In genomic region chr12:79400481-79400880, GRCh38 we compare ENCODE assay signal across 16 cellular contexts.
A peak's percentile ranks its signal among the peaks of the same experiment; 100 is the strongest.
DNase-seq lines count a peak whose midpoint lies in the region; ATAC-seq, FAIRE-seq and TF ChIP-seq lines count a peak whose summit lies in the region.
"Had no signal": no experiment of that assay in that cellular context is flagged by ENCODE, and none has a peak within 500 bp of the region (broad histone marks: within the 10 kb centered on the region; RNA-seq: fewer than 3 reads in every experiment).

No MANE protein-coding gene starts in this region.

- CTCF ChIA-PET in A549 (lab: Yijun Ruan, JAX) = no interaction called here

- no peak overlapping the region for H3K4me3 ChIP-seq in A549
- no peak overlapping the region for H3K4me3 ChIP-seq in right lobe of liver
- H3K4me3 ChIP-seq: GM23248 had no signal

- DNase-seq in A549 (ENCODE audit: low read depth in 1 of 2, low spot score in 1 of 2) (no peak), COR-L47 (lab: John Stamatoyannopoulos, UW) (peak; percentile 85), NCI-H69 (lab: John Stamatoyannopoulos, UW) (peak; percentile 26), dermis blood vessel endothelial cell (peak; percentile 66), H54 (ENCODE audit: insufficient read length, low spot score) (no peak), right lobe of liver (no peak), type B pancreatic cell (ENCODE audit: extremely low spot score, unreplicated experiment) (no peak)
- DNase-seq: AML-193; CD4-positive, alpha-beta T cell; DMS153; DMS79 treated with DMSO at 0.1 percent for 48 hours; GF-D8; GM23248; HCEC 1CT had no signal

- H3K4me3 Mint-ChIP-seq in type B pancreatic cell = no peak overlapping the region
- H3K4me3 Mint-ChIP-seq: CD4-positive, alpha-beta T cell had no signal

- no peaks in the 10 kb centered on the region for H3K9me3 Mint-ChIP-seq in type B pancreatic cell
- H3K9me3 Mint-ChIP-seq: CD4-positive, alpha-beta T cell had no signal

- no peak for TF ChIP-seq RAD21 in A549 (conservative IDR thresholded peaks at IDR 0.05 in 1 of 2, IDR thresholded peaks at IDR 0.05 in 1 of 2)

- TF ChIP-seq EP300 in A549 (IDR thresholded peaks at IDR 0.05) = no peak

- POLR2A ChIA-PET in A549 (lab: Yijun Ruan, JAX) = no interaction called here

- H3K27ac ChIP-seq in A549 (no peak overlapping the region), right lobe of liver (no peak overlapping the region)
- H3K27ac ChIP-seq: C4-2B, GM23248 had no signal

- ATAC-seq in A549 (no peak), right lobe of liver (no peak)

- TF ChIP-seq CTCF in A549 (IDR thresholded peaks at IDR 0.05) = no peak
- TF ChIP-seq CTCF in right lobe of liver (IDR thresholded peaks at IDR 0.05) = no peak
- no peak for TF ChIP-seq CTCF in type B pancreatic cell (conservative IDR thresholded peaks at IDR 0.05)

- intact Hi-C loops in right lobe of liver (cut with DNase I) = no loop called here

- H3K4me1 Mint-ChIP-seq in type B pancreatic cell (ENCODE audit: unreplicated experiment) = peaks cover 13% of the 10 kb centered on the region

- TF ChIP-seq POLR2A in A549 (IDR thresholded peaks at IDR 0.05; ENCODE audit: low read length) (no peak), H54 (IDR thresholded peaks at IDR 0.05; ENCODE audit: low read depth, low read length) (no peak), right lobe of liver (IDR thresholded peaks at IDR 0.05) (no peak)

- H3K4me1 ChIP-seq in A549 (no peaks in the 10 kb centered on the region), right lobe of liver (no peaks in the 10 kb centered on the region)

- H3K36me3 Mint-ChIP-seq in type B pancreatic cell = no peaks in the 10 kb centered on the region

- WGBS in A549 (ENCODE audit: missing lambda C conversion rate) = 89% methylated on average over 3 of the region's 3 CpGs
- 77% methylated on average over 2 of the region's 3 CpGs for WGBS in right lobe of liver (ENCODE audit: insufficient coverage, low coverage, low lambda C conversion rate, missing lambda C conversion rate)

- peak; percentile 18 for FAIRE-seq in A549 (lab: Jason Lieb, UNC)
- FAIRE-seq in H54 (lab: Jason Lieb, UNC) = no peak
- FAIRE-seq: A204.1 had no signal

- no peaks in the 10 kb centered on the region for H3K27me3 Mint-ChIP-seq in type B pancreatic cell
- H3K27me3 Mint-ChIP-seq: CD4-positive, alpha-beta T cell had no signal

- no peak overlapping the region for H3K27ac Mint-ChIP-seq in type B pancreatic cell
- H3K27ac Mint-ChIP-seq: CD4-positive, alpha-beta T cell had no signal

- H3K27me3 ChIP-seq in right lobe of liver = no peaks in the 10 kb centered on the region

- no peak overlapping the region for H3K4me2 ChIP-seq in A549

- H3K36me3 ChIP-seq in right lobe of liver = no peaks in the 10 kb centered on the region

- no peaks in the 10 kb centered on the region for H3K9me3 ChIP-seq in A549
- H3K9me3 ChIP-seq in right lobe of liver = no peaks in the 10 kb centered on the region

TF ChIP-seq in A549, 52 proteins besides CTCF, POLR2A, EP300 and RAD21:
- TF ChIP-seq EHMT2 (IDR thresholded peaks at IDR 0.05; ENCODE audit: low read depth) (no peak), ZC3H11A (IDR thresholded peaks at IDR 0.05) (no peak)

Comparison
In these comparisons a context has a peak if more than half of its experiments do, and no peak if none do; other contexts are left out.
1. DNase-seq: peak in COR-L47 (single experiment), NCI-H69 (single experiment) and dermis blood vessel endothelial cell (single experiment); none in A549 (0 of 2), H54 (single experiment), right lobe of liver (0 of 3) and type B pancreatic cell (single experiment).